ENCODE assay signal across 8 cellular contexts in the genomic region with DNA sequence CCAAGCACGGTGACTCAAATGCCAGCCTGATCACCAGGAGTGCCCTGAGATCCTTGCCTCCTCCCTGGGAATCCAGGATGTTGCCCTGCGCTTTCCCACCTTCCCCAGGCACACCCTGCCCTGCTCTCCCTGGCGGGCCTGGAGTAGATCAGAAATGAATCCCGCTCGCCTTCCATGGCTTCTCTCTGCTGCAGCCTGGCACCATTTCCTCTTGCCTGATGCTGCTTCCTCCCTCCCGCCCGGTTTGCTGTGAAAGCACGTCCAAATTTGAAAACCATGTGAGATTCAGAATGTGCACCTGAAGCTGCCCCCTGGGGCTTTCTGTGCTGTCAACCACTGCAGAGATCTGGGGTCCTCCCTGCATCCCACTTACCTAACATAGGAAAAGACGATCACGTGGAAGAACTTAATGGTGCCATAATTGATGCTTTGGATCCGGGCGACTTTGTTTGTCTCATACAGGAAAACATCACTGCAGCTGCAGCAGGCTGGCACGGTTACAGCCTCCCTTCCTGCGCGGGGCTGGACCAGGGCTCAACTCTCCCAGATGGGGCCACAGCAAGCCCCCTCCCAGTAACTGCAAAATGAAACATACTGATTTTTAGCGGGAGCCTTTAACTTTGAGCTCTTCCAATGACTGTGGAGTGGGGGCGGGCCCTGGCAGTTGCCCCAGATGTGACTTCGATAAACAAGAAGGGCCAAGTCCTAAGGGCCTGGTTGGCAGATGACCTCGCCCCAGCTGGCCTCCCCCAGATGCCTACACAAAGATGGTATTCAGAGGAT. TPM values are rescaled to one million over a fixed set of nuclear protein-coding genes. Genes with fewer than 3 reads are reported as not detected.
DNase-seq lines count a peak whose midpoint lies in the region; ATAC-seq, FAIRE-seq and TF ChIP-seq lines count a peak whose summit lies in the region.

No MANE protein-coding gene starts in this region.

- H2AK5ac ChIP-seq in H1 (ENCODE audit: low read depth, low read length) = no peak overlapping the region

- no peak overlapping the region for H3K4ac ChIP-seq in H1 (replicated peaks; ENCODE audit: insufficient read length, low read depth, low read length)

- TF ChIP-seq RAD21 in Ishikawa (IDR thresholded peaks at IDR 0.05; ENCODE audit: low read depth) (no peak), H1 (IDR thresholded peaks at IDR 0.05 in 1 of 2, conservative IDR thresholded peaks at IDR 0.05 in 1 of 2; ENCODE audit: low read depth in 2 of 2, low read length in 2 of 2) (no peak), neural cell (conservative IDR thresholded peaks at IDR 0.05) (no peak)

- H3K4me2 ChIP-seq in H1 (ENCODE audit: insufficient read depth in 1 of 2, low read depth in 2 of 2, low read length in 2 of 2) (no peak overlapping the region), neural cell (ENCODE audit: low read length) (no peak overlapping the region)

- TF ChIP-seq CTCF in AG04449 (IDR thresholded peaks at IDR 0.05; ENCODE audit: insufficient read depth, low read length, missing control alignments) (no peak), H1 (IDR thresholded peaks at IDR 0.05; ENCODE audit: control extremely low read depth in 1 of 3, insufficient read depth in 1 of 3, low read depth in 1 of 3, low read length in 3 of 3) (no peak), neural cell (IDR thresholded peaks at IDR 0.05; ENCODE audit: poor library complexity, severe bottlenecking) (no peak), nephron progenitor cell (IDR thresholded peaks at IDR 0.05) (no peak)

- H3K4me3 Mint-ChIP-seq in nephron progenitor cell = no peak overlapping the region

- H3K27ac Mint-ChIP-seq in nephron progenitor cell = no peak overlapping the region

- H3K79me2 ChIP-seq in H1 (ENCODE audit: control insufficient read depth in 1 of 2, insufficient read depth in 2 of 2, low read length in 2 of 2) (no peaks in the 10 kb centered on the region), neural cell (replicated peaks; ENCODE audit: insufficient read depth, low read length) (no peaks in the 10 kb centered on the region)

- peaks cover 32% of the 10 kb centered on the region for H3K27me3 Mint-ChIP-seq in nephron progenitor cell (ENCODE audit: low read depth, poor library complexity)

- H3K36me3 ChIP-seq in H1 (ENCODE audit: control insufficient read depth in 2 of 4, insufficient read depth in 4 of 4, low read length in 3 of 4) (no peaks in the 10 kb centered on the region), neural cell (ENCODE audit: insufficient read depth, low read length) (no peaks in the 10 kb centered on the region)

- H3K9ac ChIP-seq in H1 (replicated peaks in 1 of 4; ENCODE audit: extremely low read depth in 1 of 4, low read depth in 3 of 4, low read length in 3 of 4) = no peak overlapping the region
- no peak overlapping the region for H3K9ac ChIP-seq in neural cell (ENCODE audit: low read length)

- ATAC-seq in GM18907 (IDR thresholded peaks at IDR 0.05; ENCODE audit: unreplicated experiment) (no peak), HG03025 (IDR thresholded peaks at IDR 0.05; ENCODE audit: low FRiP score, unreplicated experiment) (no peak)

- no peaks in the 10 kb centered on the region for H3K27me3 ChIP-seq in H1 (replicated peaks in 1 of 4; ENCODE audit: control insufficient read depth in 3 of 4, extremely low read depth in 1 of 4, insufficient read depth in 3 of 4, low read length in 3 of 4)
- H3K27me3 ChIP-seq in neural cell (ENCODE audit: insufficient read depth, low read depth, low read length) = no peaks in the 10 kb centered on the region

- H4K5ac ChIP-seq in H1 (ENCODE audit: insufficient read length, low read depth, low read length) = no peak overlapping the region

- H3K9me3 Mint-ChIP-seq in nephron progenitor cell = no peaks in the 10 kb centered on the region

- no peak overlapping the region for H3K27ac ChIP-seq in H1 (ENCODE audit: low read depth, low read length)
- H3K27ac ChIP-seq in neural cell (ENCODE audit: low read length) = peak overlapping the region; percentile 24

- no peaks in the 10 kb centered on the region for H3K23me2 ChIP-seq in H1 (ENCODE audit: low read depth, low read length)

- CTCF ChIA-PET in AG04449 (lab: Yijun Ruan, JAX) (interaction anchor here (0.6 to 2.0 kb wide), 5 partner anchors 13 to 245 kb away, joined by 3 to 5 read pairs (median 3); no protein-coding TSS in a partner anchor), H1 (lab: Charles Lee; ENCODE audit: partially characterized antibody) (interaction anchor here (0.7 to 3.4 kb wide), 6 partner anchors 10 to 358 kb away, joined by 3 to 11 read pairs (median 4); partner anchors contain the start of gene IFT81)

- H3K9me2 ChIP-seq in neural cell (ENCODE audit: insufficient read depth, low read length) = no peaks in the 10 kb centered on the region

- no peak overlapping the region for H4K91ac ChIP-seq in H1 (replicated peaks; ENCODE audit: insufficient read length, low read length)

- no peak overlapping the region for H2BK15ac ChIP-seq in H1 (ENCODE audit: low read length)

- H3K18ac ChIP-seq in H1 (ENCODE audit: extremely low read depth, low read length) = no peak overlapping the region; the same call in 1 of the 2 replicates

- 81% methylated on average over 19 of the region's 19 CpGs; no CpG with 5 or more reads in 1 of the 2 experiments for WGBS in H1 (ENCODE audit: extremely low coverage in 1 of 2, insufficient coverage in 1 of 2, insufficient read length in 1 of 2, insufficient replicate concordance in 2 of 2, low coverage in 1 of 2, low lambda C conversion rate in 2 of 2, missing lambda C conversion rate in 1 of 2), 2 experiments

- H3K56ac ChIP-seq in H1 (replicated peaks; ENCODE audit: insufficient read length, low read depth, low read length) = no peak overlapping the region

- H2BK5ac ChIP-seq in H1 (ENCODE audit: low read depth, low read length) = no peak overlapping the region

- no peaks in the 10 kb centered on the region for H3K36me3 Mint-ChIP-seq in nephron progenitor cell (ENCODE audit: low read depth)

- POLR2A ChIA-PET in AG04449 (lab: Yijun Ruan, JAX) (no interaction called here), H1 (lab: Charles Lee; ENCODE audit: partially characterized antibody) (interaction anchor here (1.5 kb wide), 1 partner anchor 51 kb away, joined by 4 read pairs; the partner anchor contains the start of gene IFT81)

- peak overlapping the region; percentile 44 for H3K4me3 ChIP-seq in AG04449 (ENCODE audit: low read depth, low read length)
- H3K4me3 ChIP-seq in H1 (ENCODE audit: extremely low read depth in 1 of 4, insufficient read depth in 2 of 4, low read depth in 3 of 4, low read length in 4 of 4) = no peak overlapping the region
- H3K4me3 ChIP-seq in neural cell (ENCODE audit: low read length) = no peak overlapping the region

- no peak overlapping the region for H2BK120ac ChIP-seq in H1 (replicated peaks; ENCODE audit: low read depth, low read length)

- H3K14ac ChIP-seq in H1 (ENCODE audit: insufficient read length) = no peak overlapping the region

- no peak overlapping the region for H2BK20ac ChIP-seq in H1 (ENCODE audit: low read length)

- DNase-seq in AG04449 (ENCODE audit: low read depth, low spot score) (no peak), H1 (ENCODE audit: low read depth in 1 of 2, low spot score in 2 of 2) (peak in 1 of 2 experiments; percentile 48), nephron progenitor cell (no peak)
- DNase-seq in activated CD4-positive, CD25-positive, alpha-beta regulatory T cell treated with anti-CD3 and anti-CD28 coated beads, Interleukin-2, amount 50 U/mL, for 72 hours = peak; percentile 40

- H3K9me3 ChIP-seq in H1 (ENCODE audit: insufficient read depth in 2 of 2, low read depth in 1 of 2, low read length in 1 of 2) (no peaks in the 10 kb centered on the region), neural cell (ENCODE audit: low read length) (no peaks in the 10 kb centered on the region)

- H3K4me1 Mint-ChIP-seq in nephron progenitor cell = peaks cover 18% of the 10 kb centered on the region

- no peak for TF ChIP-seq POLR2A in H1 (IDR thresholded peaks at IDR 0.05; ENCODE audit: control extremely low read depth in 1 of 2, low read depth in 2 of 2, low read length in 2 of 2)

- no peaks in the 10 kb centered on the region for H3K79me1 ChIP-seq in H1 (ENCODE audit: low read depth, low read length)

- no peak for FAIRE-seq in H1 (lab: Jason Lieb, UNC)

- TF ChIP-seq EP300 in Ishikawa (IDR thresholded peaks at IDR 0.05; ENCODE audit: borderline replicate concordance) (no peak), H1 (IDR thresholded peaks at IDR 0.05; ENCODE audit: borderline replicate concordance in 1 of 2, low read depth in 2 of 2, low read length in 2 of 2) (no peak), neural cell (conservative IDR thresholded peaks at IDR 0.05; ENCODE audit: poor library complexity, severe bottlenecking) (no peak)

- 0 out of 2 replicates have a peak overlapping the region, but pooled peaks have one; percentile 50 for H2BK12ac ChIP-seq in H1 (ENCODE audit: low read depth, low read length)

- H3F3A ChIP-seq in neural cell (ENCODE audit: insufficient read depth, low read length, poor library complexity, severe bottlenecking) = no peaks in the 10 kb centered on the region

- no peak overlapping the region for H4K8ac ChIP-seq in H1 (ENCODE audit: extremely low read depth, insufficient read depth, low read length)

- H2AFZ ChIP-seq in H1 (ENCODE audit: low read length) = peak overlapping the region; percentile 81
- H2AFZ ChIP-seq in neural cell (ENCODE audit: low read depth, low read length) = no peak overlapping the region

- H3K23ac ChIP-seq in H1 (ENCODE audit: insufficient read length) = no peak overlapping the region

- no peaks in the 10 kb centered on the region for H4K20me1 ChIP-seq in H1 (replicated peaks in 1 of 2; ENCODE audit: control insufficient read depth in 1 of 2, insufficient read depth in 2 of 2, low read length in 2 of 2)
- no peaks in the 10 kb centered on the region for H4K20me1 ChIP-seq in neural cell (ENCODE audit: insufficient read depth)

- no peaks in the 10 kb centered on the region; a peak in 1 of 7 replicates for H3K4me1 ChIP-seq in H1 (replicated peaks in 1 of 4; ENCODE audit: control insufficient read depth in 3 of 4, insufficient read depth in 4 of 4, low read length in 3 of 4)

RNA-seq across cellular contexts. Expression of gene C12orf76, which starts 24.9 kb away (rescaled TPM):
- 11.4 and 14.4 TPM in 2 replicates for total RNA-seq in H1 (2021; fragmentation: NEBNext Ultra II Directional; extraction: Animal tissue kit (Norgen Biotek cat#: 25700))
- polyA plus RNA-seq in H1 (2011; rRNA removed) = 15.9 and 18.6 TPM in 2 replicates
- 22.4 TPM for polyA plus RNA-seq in H1 (2011; cell fraction: cytosol; rRNA removed)
- polyA plus RNA-seq in H1 (2011; cell fraction: nucleus; rRNA removed) = 14.3 TPM
- 14.4 to 17.1 TPM (median 15.2 TPM) in 4 replicates for polyA plus RNA-seq in H1 (2012, experiment 1 of 2)
- 15.9 TPM for polyA plus RNA-seq in H1 (2012, experiment 2 of 2)
- 11.8 TPM for polyA plus RNA-seq in H1 (2013, experiment 1 of 2)
- polyA plus RNA-seq in H1 (2013, experiment 2 of 2) = 12.1 TPM
- 9.8 and 15.4 TPM in 2 replicates for polyA minus RNA-seq in H1 (2011; rRNA and poly(A)+ RNA removed)
- polyA minus RNA-seq in H1 (2011; cell fraction: cytosol; rRNA and poly(A)+ RNA removed) = 21.7 TPM
- polyA minus RNA-seq in H1 (2011; cell fraction: nucleus; rRNA and poly(A)+ RNA removed) = 8.8 TPM
- 202 and 227 TPM in 2 replicates for polyA plus RNA-seq in neural cell
- polyA minus RNA-seq in neural cell = 84.9 and 99.1 TPM in 2 replicates

RNA-seq across cellular contexts. Expression of gene IFT81, which starts 50.9 kb away (rescaled TPM):
- total RNA-seq in H1 (2021; fragmentation: NEBNext Ultra II Directional; extraction: Animal tissue kit (Norgen Biotek cat#: 25700)) = 14.4 and 14.5 TPM in 2 replicates
- polyA plus RNA-seq in H1 (2011; rRNA removed) = 2.8 and 4.1 TPM in 2 replicates
- polyA plus RNA-seq in H1 (2011; cell fraction: cytosol; rRNA removed) = 11.0 TPM
- polyA plus RNA-seq in H1 (2011; cell fraction: nucleus; rRNA removed) = 4.3 TPM
- polyA plus RNA-seq in H1 (2012, experiment 1 of 2) = 7.9 to 15.8 TPM (median 9.1 TPM) in 4 replicates
- polyA plus RNA-seq in H1 (2012, experiment 2 of 2) = 1.2 TPM
- polyA plus RNA-seq in H1 (2013, experiment 1 of 2) = 11.6 TPM
- 12.1 TPM for polyA plus RNA-seq in H1 (2013, experiment 2 of 2)
- 3.3 and 5.9 TPM in 2 replicates for polyA minus RNA-seq in H1 (2011; rRNA and poly(A)+ RNA removed)
- 5.9 TPM for polyA minus RNA-seq in H1 (2011; cell fraction: cytosol; rRNA and poly(A)+ RNA removed)
- polyA minus RNA-seq in H1 (2011; cell fraction: nucleus; rRNA and poly(A)+ RNA removed) = 10.3 TPM
- 108 and 120 TPM in 2 replicates for polyA plus RNA-seq in neural cell
- 112 and 124 TPM in 2 replicates for polyA minus RNA-seq in neural cell
